In the genomic region with DNA sequence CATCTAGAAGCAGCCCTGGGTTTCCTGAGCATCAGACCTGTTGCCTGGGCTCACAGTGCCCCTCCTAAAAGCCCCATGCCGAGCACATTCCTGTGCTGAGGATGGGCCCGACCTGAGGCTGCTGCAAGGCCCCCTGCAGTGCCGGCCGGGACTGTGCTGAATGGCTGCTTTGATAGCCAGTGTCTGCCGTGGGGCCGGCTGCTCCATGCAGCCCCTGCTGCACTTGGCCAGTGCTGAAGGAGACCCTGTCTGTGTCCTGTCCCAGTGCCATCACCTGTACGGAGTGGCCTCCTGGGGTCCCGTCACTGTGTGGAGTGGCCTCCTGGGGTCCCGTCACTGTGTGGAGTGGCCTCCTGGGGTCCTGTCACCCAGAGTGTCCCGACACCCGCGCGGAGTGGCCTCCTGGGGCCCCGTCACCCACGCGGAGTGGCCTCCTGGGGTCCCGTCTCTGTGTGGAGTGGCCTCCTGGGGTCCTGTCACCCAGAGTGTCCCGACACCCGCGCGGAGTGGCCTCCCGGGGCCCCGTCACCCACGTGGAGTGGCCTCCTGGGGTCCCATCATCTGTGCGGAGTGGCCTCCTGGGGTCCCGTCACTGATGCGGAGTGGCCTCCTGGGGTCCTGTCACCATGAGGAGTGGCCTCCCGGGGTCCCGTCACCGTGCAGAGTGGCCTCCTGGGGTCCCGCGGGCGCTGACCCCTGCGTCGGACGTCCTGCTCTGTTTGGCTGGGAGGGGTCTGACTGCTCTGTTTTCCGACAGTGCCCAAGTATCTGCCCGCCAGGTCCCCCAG, we compare ENCODE assay signal across 14 cellular contexts. TPM values are rescaled to one million over a fixed set of nuclear protein-coding genes. Genes with fewer than 3 reads are reported as not detected.
DNase-seq lines count a peak whose midpoint lies in the region; ATAC-seq and TF ChIP-seq lines count a peak whose summit lies in the region.
"Had no signal": no experiment of that assay in that cellular context is flagged by ENCODE, and none has a peak within 500 bp of the region (broad histone marks: within the 10 kb centered on the region; RNA-seq: fewer than 3 reads in every experiment).

No MANE protein-coding gene starts in this region.

- H3K27ac ChIP-seq in BLaER1 (peak overlapping the region; percentile 63), HCT116 (ENCODE audit: low read depth, low read length) (peak overlapping the region; percentile 51; the same call in 1 of the 2 replicates), RWPE2 (ENCODE audit: poor library complexity, severe bottlenecking) (no peak overlapping the region), mesendoderm (ENCODE audit: low read depth, low read length) (no peak overlapping the region)
- H3K27ac ChIP-seq: parathyroid adenoma, suprapubic skin had no signal

- H3K79me2 ChIP-seq in HCT116 (ENCODE audit: insufficient read depth, low read length) (no peaks in the 10 kb centered on the region), mesendoderm (ENCODE audit: control insufficient read depth, insufficient read depth, low read length) (no peaks in the 10 kb centered on the region)
- H3K79me2 ChIP-seq: parathyroid adenoma had no signal

- intact Hi-C loops in HCT116 (cut with micrococcal nuclease), result loop anchor here (2.0 kb wide), 1 partner anchor 185 kb away; no protein-coding TSS in a partner anchor

- TF ChIP-seq POLR2A in HCT116 (IDR thresholded peaks at IDR 0.05; ENCODE audit: borderline replicate concordance, extremely low read depth, insufficient read depth, insufficient read length), result no peak

- no peak overlapping the region for H4K5ac ChIP-seq in mesendoderm (ENCODE audit: low read length)

- no peak for DNase-seq in HCT116 (ENCODE audit: low read depth, low spot score)
- DNase-seq in RWPE2 (ENCODE audit: low spot score), result no peak
- DNase-seq in mesendoderm, result peak; percentile 90
- no peak for DNase-seq in T-helper 9 cell
- no peak for DNase-seq in COR-L47 (lab: John Stamatoyannopoulos, UW)
- no peak for DNase-seq in nucleus accumbens (lab: John Stamatoyannopoulos, UW)
- DNase-seq: activated naive CD4-positive, alpha-beta T cell treated with anti-CD3 and anti-CD28 coated beads, Interleukin-2, amount 50 U/mL, for 16 hours; activated T-cell treated with anti-CD3 and anti-CD28 coated beads, Interleukin-2, amount 50 U/mL, for 1 hour; NCI-H1930 had no signal

- peaks cover 57% of the 10 kb centered on the region for H4K20me1 ChIP-seq in BLaER1
- H4K20me1 ChIP-seq in HCT116 (ENCODE audit: insufficient read depth), result no peaks in the 10 kb centered on the region

- H3K9ac ChIP-seq in BLaER1, result peak overlapping the region; percentile 68
- H3K9ac ChIP-seq in HCT116 (ENCODE audit: low read length), result 0 out of 2 replicates have a peak overlapping the region, but pooled peaks have one; percentile 45
- H3K9ac ChIP-seq in mesendoderm (ENCODE audit: low read length), result no peak overlapping the region
- H3K9ac ChIP-seq: parathyroid adenoma had no signal

- H2AK5ac ChIP-seq in mesendoderm (ENCODE audit: low read length), result no peak overlapping the region

- H3K79me1 ChIP-seq in mesendoderm (ENCODE audit: low read length), result no peaks in the 10 kb centered on the region

- no peak for TF ChIP-seq RAD21 in HCT116 (IDR thresholded peaks at IDR 0.05; ENCODE audit: low read depth)

- no peak overlapping the region for H2AFZ ChIP-seq in HCT116 (ENCODE audit: low read depth, low read length, poor library complexity, severe bottlenecking)

- POLR2A ChIA-PET in HCT116 (lab: Charles Lee), result interaction anchor here (0.9 to 1.2 kb wide), 2 partner anchors 38 kb away, joined by 3 read pairs; a partner anchor contains a TSS

- no peak for ATAC-seq in HCT116
- ATAC-seq in RWPE2 (ENCODE audit: low read depth), result peak; percentile 3; the same call in 1 of the 3 replicates
- ATAC-seq in GM18870 (IDR thresholded peaks at IDR 0.05; ENCODE audit: unreplicated experiment), result no peak

- BruUV-seq in HCT116 (replicated peaks; lab: Mats Ljungman, UMichigan), result no TSS peak

- no CpG with 5 or more reads among the region's 38 CpGs for whole genome bisulfite sequencing in mesendoderm (ENCODE audit: extremely low coverage, insufficient coverage, low lambda C conversion rate)

- H2BK120ac ChIP-seq in mesendoderm (ENCODE audit: low read depth, low read length), result no peak overlapping the region

- H3K56ac ChIP-seq in mesendoderm (ENCODE audit: low read length), result no peak overlapping the region

- H2BK15ac ChIP-seq in mesendoderm (replicated peaks; ENCODE audit: low read depth), result no peak overlapping the region

- H3K4me2 ChIP-seq in BLaER1 (peak overlapping the region; percentile 97), HCT116 (ENCODE audit: low read length) (peak overlapping the region; percentile 82), mesendoderm (ENCODE audit: low read length) (no peak overlapping the region)

- H4K8ac ChIP-seq in mesendoderm (ENCODE audit: low read depth, low read length), result no peak overlapping the region

- H3K36me3 ChIP-seq in BLaER1 (peaks cover 20% of the 10 kb centered on the region; the same call in 1 of the 2 replicates), HCT116 (ENCODE audit: control insufficient read depth in 1 of 2, insufficient read depth in 2 of 2, low read length in 2 of 2) (no peaks in the 10 kb centered on the region), RWPE2 (ENCODE audit: low read depth) (no peaks in the 10 kb centered on the region), mesendoderm (ENCODE audit: control insufficient read depth, insufficient read depth, low read length) (no peaks in the 10 kb centered on the region)
- H3K36me3 ChIP-seq: BE2C, suprapubic skin had no signal

- H3K4me1 ChIP-seq in BLaER1 (peaks cover 98% of the 10 kb centered on the region), HCT116 (ENCODE audit: control insufficient read depth in 1 of 2, insufficient read depth in 2 of 2, low read length in 2 of 2) (peaks cover 43 to 49% of the 10 kb centered on the region in 2 experiments), RWPE2 (ENCODE audit: insufficient read depth, poor library complexity, severe bottlenecking) (peaks cover 6% of the 10 kb centered on the region), mesendoderm (ENCODE audit: control insufficient read depth, low read depth, low read length) (peaks cover 2% of the 10 kb centered on the region)
- H3K4me1 ChIP-seq: parathyroid adenoma had no signal

- no peaks in the 10 kb centered on the region for H3K9me2 ChIP-seq in HCT116 (ENCODE audit: insufficient read depth)

- CTCF ChIA-PET in HCT116 (lab: Charles Lee), result interaction anchor here (0.6 to 1.8 kb wide), 6 partner anchors 24 to 247 kb away, joined by 3 to 9 read pairs (median 5); a partner anchor contains a TSS

- H3K18ac ChIP-seq in mesendoderm (ENCODE audit: low read length), result no peak overlapping the region

- H2BK5ac ChIP-seq in mesendoderm (ENCODE audit: low read length), result no peak overlapping the region

- no peak overlapping the region for H3K4ac ChIP-seq in mesendoderm (ENCODE audit: low read depth, low read length)

- H3K23ac ChIP-seq in mesendoderm (ENCODE audit: low read length), result no peak overlapping the region

- peak overlapping the region; percentile 51 for H3K4me3 ChIP-seq in BLaER1
- no peak overlapping the region for H3K4me3 ChIP-seq in HCT116 (replicated peaks in 1 of 2; ENCODE audit: low read depth in 1 of 2, low read length in 2 of 2)
- no peak overlapping the region for H3K4me3 ChIP-seq in RWPE2 (ENCODE audit: severe bottlenecking)
- no peak overlapping the region for H3K4me3 ChIP-seq in mesendoderm (ENCODE audit: low read length)
- H3K4me3 ChIP-seq: suprapubic skin had no signal

- TF ChIP-seq CTCF in HCT116 (IDR thresholded peaks at IDR 0.05 in 2 of 3, conservative IDR thresholded peaks at IDR 0.05 in 1 of 3; ENCODE audit: borderline replicate concordance in 1 of 3, insufficient read depth in 1 of 3, low read depth in 2 of 3, low read length in 2 of 3), result no peak
- TF ChIP-seq CTCF in RWPE2 (IDR thresholded peaks at IDR 0.05; ENCODE audit: poor library complexity, severe bottlenecking), result no peak

- RAD21 ChIA-PET in HCT116 (lab: Charles Lee; ENCODE audit: low non-redundant PET in 1 of 2, low total read pairs in 2 of 2, uncharacterized antibody in 2 of 2, unreplicated experiment in 2 of 2), result no interaction called here

- H3K27me3 ChIP-seq in BLaER1 (peaks cover 17% of the 10 kb centered on the region), HCT116 (ENCODE audit: insufficient read depth, low read length) (no peaks in the 10 kb centered on the region), RWPE2 (ENCODE audit: insufficient read depth, poor library complexity, severe bottlenecking) (no peaks in the 10 kb centered on the region), mesendoderm (ENCODE audit: insufficient read depth, low read length, poor library complexity) (no peaks in the 10 kb centered on the region)
- H3K27me3 ChIP-seq: BE2C, suprapubic skin had no signal

- no peaks in the 10 kb centered on the region for H3K9me3 ChIP-seq in BLaER1
- no peaks in the 10 kb centered on the region for H3K9me3 ChIP-seq in HCT116 (ENCODE audit: control insufficient read depth in 1 of 2, insufficient read depth in 1 of 2, low read depth in 1 of 2, low read length in 2 of 2)
- H3K9me3 ChIP-seq in RWPE2 (ENCODE audit: severe bottlenecking), result no peaks in the 10 kb centered on the region
- H3K9me3 ChIP-seq: BE2C, suprapubic skin had no signal

TF ChIP-seq in HCT116, 20 proteins besides CTCF, POLR2A, EP300 and RAD21 (continues in another document):
- no peak for TF ChIP-seq ELF1 (IDR thresholded peaks at IDR 0.05; ENCODE audit: borderline replicate concordance, low read depth)

RNA-seq across cellular contexts. Expression of a gene that starts 7.0 kb away (rescaled TPM):
- total RNA-seq in HCT116 (2021; ENCODE audit: unreplicated experiment), result 29.7 TPM
- 15.9 and 20.7 TPM in 2 replicates for polyA plus RNA-seq in HCT116 (2012)
- 45.6 TPM for polyA plus RNA-seq in mesendoderm (2013, experiment 1 of 2)
- polyA plus RNA-seq in mesendoderm (2013, experiment 2 of 2), result 45.1 TPM

RNA-seq across cellular contexts. Expression of a gene that starts 19.2 kb away (rescaled TPM):
- 73.6 TPM for total RNA-seq in HCT116 (2021; ENCODE audit: unreplicated experiment)
- 59.4 and 59.5 TPM in 2 replicates for polyA plus RNA-seq in HCT116 (2012)
- 11.3 TPM for polyA plus RNA-seq in mesendoderm (2013, experiment 1 of 2)
- polyA plus RNA-seq in mesendoderm (2013, experiment 2 of 2), result 11.4 TPM

RNA-seq across cellular contexts. Expression of a gene that starts 27.6 kb away (rescaled TPM):
- 33.8 TPM for total RNA-seq in HCT116 (2021; ENCODE audit: unreplicated experiment)
- polyA plus RNA-seq in HCT116 (2012), result 28.7 and 30.0 TPM in 2 replicates
- 13.3 TPM for polyA plus RNA-seq in mesendoderm (2013, experiment 1 of 2)
- 13.2 TPM for polyA plus RNA-seq in mesendoderm (2013, experiment 2 of 2)

RNA-seq across cellular contexts. Expression of a gene that starts 37.7 kb away (rescaled TPM):
- 20.4 TPM for total RNA-seq in HCT116 (2021; ENCODE audit: unreplicated experiment)
- 8.9 and 10.9 TPM in 2 replicates for polyA plus RNA-seq in HCT116 (2012)
- 5.1 TPM for polyA plus RNA-seq in mesendoderm (2013, experiment 1 of 2)
- polyA plus RNA-seq in mesendoderm (2013, experiment 2 of 2), result 4.8 TPM

Comparison
In these comparisons a context has a peak if more than half of its experiments do, and no peak if none do; other contexts are left out.
1. H3K27ac ChIP-seq: peak in BLaER1 (single experiment) and HCT116 (single experiment); none in RWPE2 (single experiment) and mesendoderm (single experiment).